1 cellular context compared by ENCODE assay signal in genomic region chr2:47568164-47568861, GRCh38.
TF ChIP-seq lines count a peak whose summit lies in the region.

No MANE protein-coding gene starts in this region.

TF ChIP-seq in IMR-90, 13 proteins besides CTCF, POLR2A, EP300 and RAD21 (continued from another document):
- TF ChIP-seq ELK1 (IDR thresholded peaks at IDR 0.05; ENCODE audit: borderline replicate concordance, low read depth, low read length) (no peak), FOS (IDR thresholded peaks at IDR 0.05; ENCODE audit: low read depth, low read length) (no peak), CHD1 (IDR thresholded peaks at IDR 0.05; ENCODE audit: low read depth, low read length) (no peak), NFE2L2 (IDR thresholded peaks at IDR 0.05; ENCODE audit: low read depth, low read length) (no peak), SMC3 (IDR thresholded peaks at IDR 0.05; ENCODE audit: low read depth, low read length) (no peak), RFX5 (IDR thresholded peaks at IDR 0.05; ENCODE audit: low read depth, low read length) (no peak), RCOR1 (IDR thresholded peaks at IDR 0.05; ENCODE audit: insufficient replicate concordance, low read length) (no peak), MXI1 (IDR thresholded peaks at IDR 0.05; ENCODE audit: borderline replicate concordance, low read depth, low read length) (no peak), CEBPB (IDR thresholded peaks at IDR 0.05; ENCODE audit: low read depth, low read length) (no peak)
